8 cellular contexts compared by ENCODE assay signal in genomic region chr14:101964297-101965144, GRCh38. TPM values are rescaled to one million over a fixed set of nuclear protein-coding genes. Genes with fewer than 3 reads are reported as not detected.
DNase-seq lines count a peak whose midpoint lies in the region; ATAC-seq, FAIRE-seq and TF ChIP-seq lines count a peak whose summit lies in the region.

Gene DYNC1H1 (plus strand): TSS chr14:101964573. CDS start chr14:101964692, 119 bp downstream.

- peak within 1 kb of the TSS; percentile 93 for H3K4me2 ChIP-seq in keratinocyte (ENCODE audit: control insufficient read depth, extremely low read depth, insufficient read depth, low read depth, low read length)

- H3K79me2 ChIP-seq in keratinocyte (ENCODE audit: control insufficient read depth, insufficient read depth, low read length), result peaks cover 51% of the 10 kb centered on the region

- H3K4me3 ChIP-seq in keratinocyte (ENCODE audit: control insufficient read depth in 2 of 3, extremely low read depth in 1 of 3, insufficient read depth in 2 of 3, low read depth in 1 of 3, low read length in 3 of 3), result peak within 1 kb of the TSS; percentile 90 to 95 (median 91)

- H3K4me1 ChIP-seq in keratinocyte (ENCODE audit: control insufficient read depth, extremely low read depth, insufficient read depth, low read length), result peaks cover 26% of the 10 kb centered on the region

- peak within 1 kb of the TSS; percentile 81 for H2AFZ ChIP-seq in keratinocyte (ENCODE audit: control insufficient read depth, low read length)

- no peak for FAIRE-seq in keratinocyte (lab: Jason Lieb, UNC)

- H3K27me3 ChIP-seq in keratinocyte (ENCODE audit: control insufficient read depth, extremely low read depth, insufficient read depth, low read length), result no peaks in the 10 kb centered on the region

- dilution Hi-C loops in keratinocyte (cut with MboI; ENCODE audit: extremely low pct_ligation_motif_present, low sequenced_read_pairs), result no loop called here

- no peaks in the 10 kb centered on the region for H3K9me3 ChIP-seq in keratinocyte (ENCODE audit: control insufficient read depth, low read depth, low read length)

- TF ChIP-seq CTCF in keratinocyte (optimal IDR thresholded peaks at IDR 0.05 in 1 of 3, IDR thresholded peaks at IDR 0.05 in 1 of 3, conservative IDR thresholded peaks at IDR 0.05 in 1 of 3; ENCODE audit: extremely low read depth in 1 of 3, insufficient read depth in 2 of 3, low read length in 3 of 3), result no peak

- peaks cover 4 to 11% of the 10 kb centered on the region in 2 experiments for H3K36me3 ChIP-seq in keratinocyte (ENCODE audit: control insufficient read depth in 2 of 2, extremely low read depth in 1 of 2, insufficient read depth in 2 of 2, low read length in 2 of 2)

- H4K20me1 ChIP-seq in keratinocyte (ENCODE audit: control insufficient read depth, extremely low read depth, insufficient read depth, low read length), result no peaks in the 10 kb centered on the region

- peak within 1 kb of the TSS; percentile 66 for H3K27ac ChIP-seq in keratinocyte (ENCODE audit: control insufficient read depth, insufficient read depth, low read length)

- H3K9me1 ChIP-seq in keratinocyte (ENCODE audit: control insufficient read depth, extremely low read depth, insufficient read depth, low read length), result peaks cover 3% of the 10 kb centered on the region

- peak within 1 kb of the TSS; percentile 81 for H3K9ac ChIP-seq in keratinocyte (ENCODE audit: control insufficient read depth, extremely low read depth, insufficient read depth, low read length)

- DNase-seq in AG20443 (ENCODE audit: low spot score) (peak; percentile 97), GM19238 (ENCODE audit: insufficient read length, low spot score) (peak; percentile 89), NCI-H510A treated with DMSO at 0.1 percent for 48 hours (lab: John Stamatoyannopoulos, UW) (peak; percentile 90), cerebellar cortex (ENCODE audit: low spot score) (peak; percentile 93), keratinocyte (ENCODE audit: low read depth, low spot score) (peak; percentile 28)
- DNase-seq in activated CD4-positive, alpha-beta T cell treated with anti-CD3 and anti-CD28 coated beads for 1 hour, result peak; percentile 79
- DNase-seq in stimulated activated CD4-positive, alpha-beta T cell treated with anti-CD3 and anti-CD28 coated beads, Interleukin-12 subunit alpha, Interleukin-12 subunit beta, amount 100 ng/mL, for 4 hours, result peak; percentile 87

- ATAC-seq in HG03432 (IDR thresholded peaks at IDR 0.05; ENCODE audit: unreplicated experiment), result peak; percentile 87

RNA-seq across cellular contexts. Expression of gene DYNC1H1, which starts in this region (rescaled TPM):
- polyA plus RNA-seq in keratinocyte, result 166 to 185 TPM (median 179 TPM) in 3 replicates
- polyA plus RNA-seq in keratinocyte (2011; ENCODE audit: low read depth), result 369 TPM
- polyA plus RNA-seq in keratinocyte (2011; cell fraction: cytosol; rRNA removed), result 99.9 and 122 TPM in 2 replicates
- polyA plus RNA-seq in keratinocyte (2011; cell fraction: nucleus; rRNA removed), result 1,037 and 1,053 TPM in 2 replicates
- polyA plus RNA-seq in keratinocyte (2012; ENCODE audit: low replicate concordance), result 207 and 398 TPM in 2 replicates
- 553 to 1,216 TPM (median 812 TPM) in 3 replicates for polyA minus RNA-seq in keratinocyte
- 251 TPM for polyA minus RNA-seq in keratinocyte (2011; cell fraction: cytosol; rRNA and poly(A)+ RNA removed)
- polyA minus RNA-seq in keratinocyte (2011; cell fraction: nucleus; rRNA and poly(A)+ RNA removed), result 1,725 and 2,247 TPM in 2 replicates

Comparison
In these comparisons a context has a peak if more than half of its experiments do, and no peak if none do; other contexts are left out.
1. Peak in every context shown above with its lines: DNase-seq, ATAC-seq, H3K4me3 ChIP-seq and H3K27ac ChIP-seq.
2. DNase-seq: peak in every context shown above with its lines; median percentile 97 in AG20443; 93 in cerebellar cortex; 90 in NCI-H510A treated with DMSO at 0.1 percent for 48 hours; 89 in GM19238; 87 in stimulated activated CD4-positive, alpha-beta T cell treated with anti-CD3 and anti-CD28 coated beads, Interleukin-12 subunit alpha, Interleukin-12 subunit beta, amount 100 ng/mL, for 4 hours; 79 in activated CD4-positive, alpha-beta T cell treated with anti-CD3 and anti-CD28 coated beads for 1 hour; 28 in keratinocyte.